In the genomic region with DNA sequence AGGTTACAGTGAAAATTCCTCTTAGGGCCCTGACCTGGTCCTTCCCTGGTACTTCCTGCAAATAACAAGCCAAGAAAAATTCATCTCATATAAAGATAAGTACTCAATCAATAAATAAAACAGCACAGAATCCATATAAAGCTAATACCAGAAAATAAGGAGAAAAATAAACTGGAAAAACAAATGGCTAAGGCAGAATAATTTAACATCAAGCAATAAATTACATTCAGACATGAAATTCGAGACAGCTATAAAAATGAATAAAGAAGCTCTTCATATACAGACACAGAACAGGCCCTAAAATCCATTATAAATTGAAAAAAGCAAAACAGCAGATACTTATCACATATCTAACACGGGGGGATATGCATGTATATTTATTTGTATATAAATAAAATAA, we compare ENCODE assay signal across 28 cellular contexts.
"Had no signal": no experiment of that assay in that cellular context is flagged by ENCODE, and none has a peak within 500 bp of the region (broad histone marks: within the 10 kb centered on the region; RNA-seq: fewer than 3 reads in every experiment).

No MANE protein-coding gene starts in this region.

- DNase-seq: activated effector memory CD4-positive, alpha-beta T cell treated with anti-CD3 and anti-CD28 coated beads, Interleukin-2, amount 50 U/mL, for 16 hours; activated effector memory CD4-positive, alpha-beta T cell treated with Interleukin-2 at 50 U/mL for 16 hours; activated gamma-delta T cell; activated gamma-delta T cell treated with Interleukin-2 at 50 U/mL for 16 hours; activated naive CD4-positive, alpha-beta T cell; activated naive CD4-positive, alpha-beta T cell treated with anti-CD3 and anti-CD28 coated beads for 36 hours; activated naive CD4-positive, alpha-beta T cell treated with anti-CD3 and anti-CD28 coated beads, Interleukin-2, amount 10 ng/mL, durations not matched to agents 7 days and 5 days; activated naive CD4-positive, alpha-beta T cell treated with anti-CD3 and anti-CD28 coated beads, Interleukin-2, amount 50 U/mL, for 16 hours; activated naive CD4-positive, alpha-beta T cell treated with Interleukin-2 at 50 U/mL for 16 hours; activated naive CD8-positive, alpha-beta T cell treated with anti-CD3 and anti-CD28 coated beads for 36 hours; activated naive CD8-positive, alpha-beta T cell treated with anti-CD3 and anti-CD28 coated beads, Interleukin-2, amount 10 ng/mL, durations not matched to agents 7 days and 5 days; activated naive CD8-positive, alpha-beta T cell treated with anti-CD3 and anti-CD28 coated beads, Interleukin-2, amount 50 U/mL, for 24 hours; activated T-cell treated with anti-CD3 and anti-CD28 coated beads, Interleukin-2, amount 50 U/mL, for 48 hours; activated T-cell treated with anti-CD3 and anti-CD28 coated beads, Interleukin-2, amount 50 U/mL, for 72 hours; adrenal gland; amniotic stem cell; amygdala; anterior cingulate cortex; aorta; body of pancreas; brain microvascular endothelial cell; caudate nucleus; central memory CD4-positive, alpha-beta T cell; cerebellar nuclear complex; colonic mucosa had no signal

- H3K4me1 ChIP-seq: adrenal gland, ascending aorta, body of pancreas, breast epithelium, colonic mucosa had no signal

- H3K27ac ChIP-seq: adrenal gland, ascending aorta, body of pancreas, brain microvascular endothelial cell, breast epithelium, cardiac muscle cell, colonic mucosa had no signal

- H3K36me3 ChIP-seq: adrenal gland, ascending aorta, brain microvascular endothelial cell, breast epithelium, cardiac muscle cell, colonic mucosa had no signal

- H3K4me3 ChIP-seq: adrenal gland, ascending aorta, body of pancreas, breast epithelium, cardiac muscle cell, colonic mucosa had no signal

- H3K9me3 ChIP-seq: adrenal gland, ascending aorta, body of pancreas, breast epithelium, colonic mucosa had no signal
